In the genomic region with DNA sequence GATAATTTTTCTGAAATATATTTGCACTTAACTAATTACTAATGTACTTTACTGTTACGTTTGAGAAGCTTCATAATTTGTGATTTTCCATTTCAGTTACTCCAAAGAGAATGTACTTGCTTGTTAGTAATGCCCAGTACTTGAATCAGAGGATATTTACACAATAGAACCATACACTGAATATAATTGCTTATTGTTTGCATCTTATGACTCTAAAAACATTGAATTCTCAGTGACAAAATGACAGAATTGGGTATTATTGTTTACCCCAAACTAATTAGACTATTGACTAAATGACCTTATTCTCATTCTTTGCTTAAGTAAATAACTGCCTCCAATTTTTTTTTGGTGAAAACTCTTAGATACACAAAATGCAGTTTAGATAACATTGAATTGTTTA, we compare ENCODE assay signal across 27 cellular contexts.
"Had no signal": no experiment of that assay in that cellular context is flagged by ENCODE, and none has a peak within 500 bp of the region (broad histone marks: within the 10 kb centered on the region; RNA-seq: fewer than 3 reads in every experiment).

No MANE protein-coding gene starts in this region.

- FAIRE-seq: islet of Langerhans, small intestine had no signal

- ATAC-seq: activated CD8-positive, alpha-beta T cell treated with anti-CD3 and anti-CD28 coated beads for 36 hours; body of pancreas; effector memory CD8-positive, alpha-beta T cell; heart right ventricle; left ventricle myocardium superior; naive thymus-derived CD4-positive, alpha-beta T cell; stimulated activated memory B cell treated with anti-CD40 and anti-IgM and Interleukin-4, amounts not matched to agents 10 μg/mL and 1 μg/mL and 100 μg/mL, for 72 hours; stimulated activated naive CD8-positive, alpha-beta T cell treated with anti-CD3 and anti-CD28 coated beads, Interleukin-15, amount 100 ng/mL, for 72 hours had no signal

- H3K4me3 ChIP-seq: body of pancreas, coronary artery, heart right ventricle, ovary, prostate gland, sigmoid colon, suprapubic skin, tibial nerve had no signal

- DNase-seq: activated CD4-positive, alpha-beta T cell treated with anti-CD3 and anti-CD28 coated beads for 1 hour; activated CD4-positive, alpha-beta T cell treated with anti-CD3 and anti-CD28 coated beads, Interleukin-2, amount 50 U/mL, for 1 hour; activated CD8-positive, alpha-beta T cell treated with anti-CD3 and anti-CD28 coated beads for 36 hours; activated T-cell treated with anti-CD3 and anti-CD28 coated beads, Interleukin-2, amount 50 U/mL, for 48 hours; aorta; body of pancreas; cerebellar nuclear complex; effector memory CD8-positive, alpha-beta T cell; erythroblast; heart right ventricle; left ventricle myocardium superior; naive thymus-derived CD4-positive, alpha-beta T cell; ovary; sigmoid colon; small intestine; stimulated activated CD4-positive, alpha-beta T cell treated with anti-CD3 and anti-CD28 coated beads, Interleukin-4, amount 100 ng/mL, for 24 hours; stimulated activated CD8-positive, alpha-beta memory T cell treated with anti-CD3 and anti-CD28 coated beads, Interleukin-4, amount 100 ng/mL, for 48 hours; stimulated activated naive CD8-positive, alpha-beta T cell treated with anti-CD3 and anti-CD28 coated beads, Interleukin-15, amount 100 ng/mL, for 72 hours; SW 1271; T1000; WERI-Rb-1 had no signal

- H3K36me3 ChIP-seq: ovary, prostate gland had no signal

- H3K27me3 ChIP-seq: body of pancreas, heart right ventricle, ovary, sigmoid colon, suprapubic skin, tibial nerve had no signal
